In genomic region chr7:57218196-57218716, GRCh38 we compare ENCODE assay signal across 33 cellular contexts.
"Had no signal": no experiment of that assay in that cellular context is flagged by ENCODE, and none has a peak within 500 bp of the region (broad histone marks: within the 10 kb centered on the region; RNA-seq: fewer than 3 reads in every experiment).

No MANE protein-coding gene starts in this region.

- H3K27ac Mint-ChIP-seq: activated B cell treated with CpG ODN at 0.5 μM for 24 hours; activated CD4-positive, alpha-beta memory T cell treated with anti-CD3 and anti-CD28 coated beads, Interleukin-2, amount 10 ng/mL, durations not matched to agents 7 days and 5 days; activated CD4-positive, alpha-beta T cell treated with anti-CD3 and anti-CD28 coated beads, Interleukin-2, amount 10 ng/mL, durations not matched to agents 24 days and 14 days; activated CD8-positive, alpha-beta memory T cell treated with anti-CD3 and anti-CD28 coated beads, Interleukin-2, amount 10 ng/mL, durations not matched to agents 7 days and 5 days; activated CD8-positive, alpha-beta T cell treated with anti-CD3 and anti-CD28 coated beads, Interleukin-2, amount 10 ng/mL, durations not matched to agents 7 days and 5 days; activated naive CD4-positive, alpha-beta T cell treated with anti-CD3 and anti-CD28 coated beads, Interleukin-2, amount 50 U/mL, for 72 hours; activated naive CD8-positive, alpha-beta T cell treated with anti-CD3 and anti-CD28 coated beads for 36 hours; activated T-cell treated with anti-CD3 and anti-CD28 coated beads, Interleukin-2, amount 50 U/mL, for 24 hours; activated T-helper 2 cell treated with anti-CD3 and anti-CD28 coated beads, Interferon-gamma antibody, Interleukin-2, Interleukin-4, amounts not matched to agents 10 μg/mL and 5 μg/mL and 100 μg/mL, durations not matched to agents 14 hours and 24 hours and 36 hours; T-helper 1 cell treated with Interleukin-12 subunit alpha and Interleukin-12 subunit beta and Interleukin-4 antibody, amounts not matched to agents 30 μg/mL and 1 μg/mL, for 36 hours; T-helper 2 cell treated with Interferon-gamma antibody and Interleukin-4, amounts not matched to agents 5 μg/mL and 100 μg/mL, for 36 hours had no signal

- H3K4me1 ChIP-seq: adrenal gland, body of pancreas, breast epithelium had no signal

- DNase-seq: activated B cell treated with CpG ODN at 0.5 μM for 24 hours; activated CD4-positive, alpha-beta memory T cell treated with anti-CD3 and anti-CD28 coated beads, Interleukin-2, amount 10 ng/mL, durations not matched to agents 7 days and 5 days; activated CD4-positive, alpha-beta T cell treated with anti-CD3 and anti-CD28 coated beads for 4 hours; activated CD4-positive, alpha-beta T cell treated with anti-CD3 and anti-CD28 coated beads, Interleukin-2, amount 10 ng/mL, durations not matched to agents 24 days and 14 days; activated CD4-positive, alpha-beta T cell treated with anti-CD3 and anti-CD28 coated beads, Interleukin-2, amount 50 U/mL, for 1 hour; activated CD4-positive, alpha-beta T cell treated with anti-CD3 and anti-CD28 coated beads, Interleukin-2, amount 50 U/mL, for 48 hours; activated CD4-positive, CD25-positive, alpha-beta regulatory T cell treated with anti-CD3 and anti-CD28 coated beads, Interleukin-2, amount 50 U/mL, for 72 hours; activated CD8-positive, alpha-beta memory T cell treated with anti-CD3 and anti-CD28 coated beads for 24 hours; activated CD8-positive, alpha-beta memory T cell treated with anti-CD3 and anti-CD28 coated beads, Interleukin-2, amount 10 ng/mL, durations not matched to agents 7 days and 5 days; activated CD8-positive, alpha-beta memory T cell treated with anti-CD3 and anti-CD28 coated beads, Interleukin-2, amount 50 U/mL, for 48 hours; activated CD8-positive, alpha-beta T cell treated with anti-CD3 and anti-CD28 coated beads, Interleukin-2, amount 10 ng/mL, durations not matched to agents 7 days and 5 days; activated effector memory CD4-positive, alpha-beta T cell treated with Interleukin-2 at 50 U/mL for 16 hours; activated gamma-delta T cell; activated naive CD4-positive, alpha-beta T cell treated with anti-CD3 and anti-CD28 coated beads, Interleukin-2, amount 50 U/mL, for 16 hours; activated naive CD4-positive, alpha-beta T cell treated with Interleukin-2 at 50 U/mL for 16 hours; activated naive CD8-positive, alpha-beta T cell treated with anti-CD3 and anti-CD28 coated beads for 36 hours; activated T-cell treated with anti-CD3 and anti-CD28 coated beads, Interleukin-2, amount 50 U/mL, for 24 hours; activated T-cell treated with anti-CD3 and anti-CD28 coated beads, Interleukin-2, amount 50 U/mL, for 48 hours; adrenal gland; amniotic stem cell; body of pancreas; brain microvascular endothelial cell; central memory CD4-positive, alpha-beta T cell; SW 1271; T-helper 1 cell; T-helper 2 cell; T-helper 9 cell had no signal

- H3K27me3 ChIP-seq: adrenal gland, body of pancreas, brain microvascular endothelial cell, breast epithelium had no signal

- H3K27me3 Mint-ChIP-seq: activated B cell treated with CpG ODN at 0.5 μM for 24 hours; activated CD4-positive, alpha-beta memory T cell treated with anti-CD3 and anti-CD28 coated beads, Interleukin-2, amount 10 ng/mL, durations not matched to agents 7 days and 5 days; activated CD4-positive, alpha-beta T cell treated with anti-CD3 and anti-CD28 coated beads, Interleukin-2, amount 10 ng/mL, durations not matched to agents 24 days and 14 days; activated CD8-positive, alpha-beta memory T cell treated with anti-CD3 and anti-CD28 coated beads, Interleukin-2, amount 10 ng/mL, durations not matched to agents 7 days and 5 days; activated naive CD8-positive, alpha-beta T cell treated with anti-CD3 and anti-CD28 coated beads for 36 hours; activated T-cell treated with anti-CD3 and anti-CD28 coated beads, Interleukin-2, amount 50 U/mL, for 24 hours had no signal

- ATAC-seq: activated CD8-positive, alpha-beta memory T cell treated with anti-CD3 and anti-CD28 coated beads, Interleukin-2, amount 10 ng/mL, durations not matched to agents 7 days and 5 days; activated CD8-positive, alpha-beta T cell treated with anti-CD3 and anti-CD28 coated beads, Interleukin-2, amount 10 ng/mL, durations not matched to agents 7 days and 5 days; activated naive CD4-positive, alpha-beta T cell treated with anti-CD3 and anti-CD28 coated beads, Interleukin-2, amount 50 U/mL, for 72 hours; body of pancreas had no signal

- H3K4me3 Mint-ChIP-seq: activated B cell treated with CpG ODN at 0.5 μM for 24 hours; activated CD4-positive, alpha-beta memory T cell treated with anti-CD3 and anti-CD28 coated beads, Interleukin-2, amount 10 ng/mL, durations not matched to agents 7 days and 5 days; activated CD4-positive, alpha-beta T cell treated with anti-CD3 and anti-CD28 coated beads, Interleukin-2, amount 10 ng/mL, durations not matched to agents 24 days and 14 days; activated CD8-positive, alpha-beta memory T cell treated with anti-CD3 and anti-CD28 coated beads, Interleukin-2, amount 10 ng/mL, durations not matched to agents 7 days and 5 days; activated CD8-positive, alpha-beta T cell treated with anti-CD3 and anti-CD28 coated beads, Interleukin-2, amount 10 ng/mL, durations not matched to agents 7 days and 5 days; activated naive CD8-positive, alpha-beta T cell treated with anti-CD3 and anti-CD28 coated beads for 36 hours; activated T-cell treated with anti-CD3 and anti-CD28 coated beads, Interleukin-2, amount 50 U/mL, for 24 hours; T-helper 1 cell treated with Interleukin-12 subunit alpha and Interleukin-12 subunit beta and Interleukin-4 antibody, amounts not matched to agents 30 μg/mL and 1 μg/mL, for 36 hours; T-helper 2 cell treated with Interferon-gamma antibody and Interleukin-4, amounts not matched to agents 5 μg/mL and 100 μg/mL, for 36 hours had no signal

- H3K27ac ChIP-seq: adrenal gland, body of pancreas, brain microvascular endothelial cell, breast epithelium, VCaP had no signal

- H3K36me3 ChIP-seq: adrenal gland, brain microvascular endothelial cell, breast epithelium had no signal

- H3K9me3 ChIP-seq: adrenal gland had no signal

- H3K4me3 ChIP-seq: adrenal gland, body of pancreas, breast epithelium had no signal

- H3K4me1 Mint-ChIP-seq: activated B cell treated with CpG ODN at 0.5 μM for 24 hours; activated CD4-positive, alpha-beta memory T cell treated with anti-CD3 and anti-CD28 coated beads, Interleukin-2, amount 10 ng/mL, durations not matched to agents 7 days and 5 days; activated CD4-positive, alpha-beta T cell treated with anti-CD3 and anti-CD28 coated beads, Interleukin-2, amount 10 ng/mL, durations not matched to agents 24 days and 14 days; activated CD8-positive, alpha-beta memory T cell treated with anti-CD3 and anti-CD28 coated beads, Interleukin-2, amount 10 ng/mL, durations not matched to agents 7 days and 5 days; activated naive CD8-positive, alpha-beta T cell treated with anti-CD3 and anti-CD28 coated beads for 36 hours had no signal
